Comparison of ENCODE assay signal across 1 cellular context in genomic region chr1:28642847-28643635, GRCh38.
A peak's percentile ranks its signal among the peaks of the same experiment; 100 is the strongest.
TF ChIP-seq lines count a peak whose summit lies in the region.

TAF12 (minus strand) TSS chr1:28643067; CDS start chr1:28622081, 20,986 bp downstream.

TF ChIP-seq in HepG2, 621 proteins besides CTCF, POLR2A, EP300 and RAD21 (continued from another document and continues in another):
- TF ChIP-seq DMAP1 (CRISPR knock-in tag; IDR thresholded peaks at IDR 0.05) (peak; percentile 93), ZXDC (CRISPR knock-in tag; IDR thresholded peaks at IDR 0.05) (peak; percentile 93), ZBTB21 (CRISPR knock-in tag; IDR thresholded peaks at IDR 0.05) (peak; percentile 60), KDM2A (CRISPR knock-in tag; IDR thresholded peaks at IDR 0.05; ENCODE audit: borderline replicate concordance, low read depth) (peak; percentile 92), ZNF20 (CRISPR knock-in tag; IDR thresholded peaks at IDR 0.05) (no peak), MLX (CRISPR knock-in tag; IDR thresholded peaks at IDR 0.05) (no peak), TFE3 (CRISPR knock-in tag; IDR thresholded peaks at IDR 0.05) (peak; percentile 69), SIX4 (CRISPR knock-in tag; IDR thresholded peaks at IDR 0.05) (peak; percentile 28; the same call in 1 of the 2 replicates), RELA (CRISPR knock-in tag; IDR thresholded peaks at IDR 0.05) (peak; percentile 86; the same call in 1 of the 2 replicates), CENPBD1 (CRISPR knock-in tag; IDR thresholded peaks at IDR 0.05; ENCODE audit: borderline replicate concordance, low read depth) (no peak), SOX6 (IDR thresholded peaks at IDR 0.05) (no peak), SOX6 (CRISPR knock-in tag; IDR thresholded peaks at IDR 0.05) (peak; percentile 55; the same call in 1 of the 2 replicates), RBFOX2 (IDR thresholded peaks at IDR 0.05; ENCODE audit: low read depth, low read length) (peak; percentile 95), ZNF83 (CRISPR knock-in tag; IDR thresholded peaks at IDR 0.05; ENCODE audit: borderline replicate concordance) (no peak; the same call in 1 of the 2 replicates), HIC2 (CRISPR knock-in tag; IDR thresholded peaks at IDR 0.05; ENCODE audit: low read depth) (no peak), ZNF891 (CRISPR knock-in tag; IDR thresholded peaks at IDR 0.05) (peak; percentile 80; the same call in 1 of the 2 replicates), MYNN (CRISPR knock-in tag; IDR thresholded peaks at IDR 0.05; ENCODE audit: low read depth) (peak; percentile 66; the same call in 1 of the 2 replicates), ZFP36L2 (CRISPR knock-in tag; IDR thresholded peaks at IDR 0.05) (peak; percentile 11; the same call in 1 of the 2 replicates), ARNT (IDR thresholded peaks at IDR 0.05) (no peak), HNRNPLL (IDR thresholded peaks at IDR 0.05; ENCODE audit: low read depth, low read length, poor library complexity, severe bottlenecking) (peak; percentile 84), CSRNP1 (CRISPR knock-in tag; IDR thresholded peaks at IDR 0.05) (peak; percentile 89), ZBTB43 (CRISPR knock-in tag; conservative IDR thresholded peaks at IDR 0.05) (no peak), HDAC1 (CRISPR knock-in tag; IDR thresholded peaks at IDR 0.05) (peak; percentile 78), EED (CRISPR knock-in tag; IDR thresholded peaks at IDR 0.05) (peak; percentile 81; the same call in 1 of the 2 replicates), ZNF607 (CRISPR knock-in tag; IDR thresholded peaks at IDR 0.05; ENCODE audit: borderline replicate concordance) (peak; percentile 92), ZNF142 (CRISPR knock-in tag; IDR thresholded peaks at IDR 0.05) (peak; percentile 84), ZNF570 (CRISPR knock-in tag; IDR thresholded peaks at IDR 0.05; ENCODE audit: borderline replicate concordance) (no peak), ZNF160 (CRISPR knock-in tag; IDR thresholded peaks at IDR 0.05) (no peak), ATF5 (CRISPR knock-in tag; IDR thresholded peaks at IDR 0.05; ENCODE audit: low read depth) (no peak), ZNF33B (CRISPR knock-in tag; IDR thresholded peaks at IDR 0.05) (peak; percentile 84; the same call in 1 of the 2 replicates), ZSCAN29 (CRISPR knock-in tag; conservative IDR thresholded peaks at IDR 0.05) (0 out of 2 replicates have a peak, but pooled peaks have one; percentile 20), ZNF414 (CRISPR knock-in tag; IDR thresholded peaks at IDR 0.05) (no peak), RNF219 (CRISPR knock-in tag; IDR thresholded peaks at IDR 0.05) (peak; percentile 83; the same call in 1 of the 2 replicates)
